Comparison of ENCODE assay signal across 8 cellular contexts in the genomic region with DNA sequence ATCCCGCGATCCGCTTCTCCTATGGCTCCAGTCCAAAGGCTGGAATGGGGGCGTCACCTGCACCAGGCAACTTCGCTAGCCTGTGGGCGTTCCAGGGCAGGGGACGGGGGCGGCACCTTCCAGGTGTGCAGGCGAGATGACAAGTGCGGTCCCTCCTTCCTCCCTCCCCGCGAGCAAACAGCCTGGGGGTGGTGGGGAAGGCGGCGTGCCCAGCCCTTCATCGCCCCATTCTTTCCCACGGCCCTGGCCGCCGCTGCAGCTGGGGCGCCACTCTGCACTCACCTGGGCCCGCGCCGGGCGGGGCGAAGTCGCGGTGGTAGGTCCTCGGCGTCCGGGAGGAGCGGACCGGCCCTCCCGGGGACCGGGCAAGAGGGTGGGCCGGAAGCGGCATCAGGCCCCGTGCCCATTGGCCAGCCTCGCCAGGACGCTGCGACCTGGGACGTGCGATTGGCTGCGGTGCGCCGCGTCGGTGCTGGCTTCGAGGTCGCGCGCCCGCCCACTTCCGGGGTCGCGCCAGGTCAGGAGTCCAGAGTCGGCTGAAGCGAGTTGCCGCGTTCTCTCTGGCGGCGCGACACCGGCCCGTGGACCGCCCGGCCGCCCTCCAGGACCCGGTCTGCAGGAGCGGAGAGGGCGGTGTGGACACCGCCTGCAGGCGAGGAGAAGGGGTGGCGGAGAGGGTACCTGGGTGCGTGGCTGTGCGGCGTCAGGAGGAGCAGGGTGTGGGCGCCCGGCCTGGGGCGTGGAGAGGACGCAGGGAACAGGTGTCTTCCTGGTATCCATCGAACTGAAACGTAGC. TPM values are rescaled to one million over a fixed set of nuclear protein-coding genes. Genes with fewer than 3 reads are reported as not detected.
DNase-seq lines count a peak whose midpoint lies in the region; ATAC-seq and TF ChIP-seq lines count a peak whose summit lies in the region.

A gene with protein sequence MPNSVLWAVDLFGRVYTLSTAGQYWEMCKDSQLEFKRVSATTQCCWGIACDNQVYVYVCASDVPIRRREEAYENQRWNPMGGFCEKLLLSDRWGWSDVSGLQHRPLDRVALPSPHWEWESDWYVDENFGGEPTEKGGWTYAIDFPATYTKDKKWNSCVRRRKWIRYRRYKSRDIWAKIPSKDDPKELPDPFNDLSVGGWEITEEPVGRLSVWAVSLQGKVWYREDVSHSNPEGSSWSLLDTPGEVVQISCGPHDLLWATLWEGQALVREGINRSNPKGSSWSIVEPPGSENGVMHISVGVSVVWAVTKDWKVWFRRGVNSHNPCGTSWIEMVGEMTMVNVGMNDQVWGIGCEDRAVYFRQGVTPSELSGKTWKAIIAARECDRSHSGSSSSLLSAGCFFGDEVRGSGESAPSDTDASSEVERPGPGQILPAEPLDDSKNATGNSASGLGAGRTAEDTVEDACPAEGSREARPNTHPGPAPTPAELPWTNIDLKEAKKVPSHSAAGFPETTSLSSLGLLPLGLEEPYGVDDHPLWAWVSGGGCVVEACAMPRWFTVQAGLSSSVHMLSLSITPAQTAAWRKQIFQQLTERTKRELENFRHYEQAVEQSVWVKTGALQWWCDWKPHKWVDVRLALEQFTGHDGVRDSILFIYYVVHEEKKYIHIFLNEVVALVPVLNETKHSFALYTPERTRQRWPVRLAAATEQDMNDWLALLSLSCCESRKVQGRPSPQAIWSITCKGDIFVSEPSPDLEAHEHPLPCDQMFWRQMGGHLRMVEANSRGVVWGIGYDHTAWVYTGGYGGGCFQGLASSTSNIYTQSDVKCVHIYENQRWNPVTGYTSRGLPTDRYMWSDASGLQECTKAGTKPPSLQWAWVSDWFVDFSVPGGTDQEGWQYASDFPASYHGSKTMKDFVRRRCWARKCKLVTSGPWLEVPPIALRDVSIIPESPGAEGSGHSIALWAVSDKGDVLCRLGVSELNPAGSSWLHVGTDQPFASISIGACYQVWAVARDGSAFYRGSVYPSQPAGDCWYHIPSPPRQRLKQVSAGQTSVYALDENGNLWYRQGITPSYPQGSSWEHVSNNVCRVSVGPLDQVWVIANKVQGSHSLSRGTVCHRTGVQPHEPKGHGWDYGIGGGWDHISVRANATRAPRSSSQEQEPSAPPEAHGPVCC (minus strand): TSS at position 389 of the 796 bp plus-strand sequence. CDS start 6,086 bp downstream, outside the sequence.

- DNase-seq in AG08396 (ENCODE audit: low spot score) (peak; percentile 100), NCI-H226 (peak; percentile 92), activated B cell treated with CpG ODN at 0.5 μM for 24 hours (peak; percentile 85), caudate nucleus (lab: John Stamatoyannopoulos, UW) (peak; percentile 50 to 97 (median 92)), iris pigment epithelial cell (ENCODE audit: low read depth) (peak; percentile 90)
- DNase-seq in stimulated activated CD4-positive, alpha-beta T cell treated with anti-CD3 and anti-CD28 coated beads, Interleukin-12 subunit alpha, Interleukin-12 subunit beta, amount 100 ng/mL, for 4 hours: peak; percentile 83

- TF ChIP-seq CTCF in activated B cell treated with CpG ODN at 0.5 μM for 24 hours (IDR thresholded peaks at IDR 0.05): no peak

- CTCF ChIA-PET in activated B cell treated with CpG ODN at 0.5 μM for 24 hours (lab: Charles Lee): no interaction called here

- POLR2A ChIA-PET in activated B cell treated with CpG ODN at 0.5 μM for 24 hours (lab: Charles Lee): interaction anchor here (1.2 to 1.6 kb wide), 2 partner anchors 30 to 50 kb away, joined by 3 to 7 read pairs; no protein-coding TSS in a partner anchor

- H3K4me1 Mint-ChIP-seq in activated B cell treated with CpG ODN at 0.5 μM for 24 hours: peaks cover 39% of the 10 kb centered on the region

- H3K9me3 Mint-ChIP-seq in activated B cell treated with CpG ODN at 0.5 μM for 24 hours: no peaks in the 10 kb centered on the region

- intact Hi-C loops in activated B cell treated with CpG ODN at 0.5 μM for 24 hours (cut with micrococcal nuclease): loop anchor here (1.0 to 5.0 kb wide), 9 partner anchors 15 to 1930 kb away; a partner anchor contains a TSS

- ATAC-seq in GM19023 (IDR thresholded peaks at IDR 0.05; ENCODE audit: unreplicated experiment) (peak; percentile 98), HG03196 (IDR thresholded peaks at IDR 0.05; ENCODE audit: unreplicated experiment) (peak; percentile 99), activated B cell treated with CpG ODN at 0.5 μM for 24 hours (ENCODE audit: low read depth) (peak; percentile 96)

- peak within 1 kb of the TSS; percentile 58 for H3K27ac ChIP-seq in caudate nucleus (ENCODE audit: low read depth, low read length)

- peak within 1 kb of the TSS; percentile 80 for H3K27ac Mint-ChIP-seq in activated B cell treated with CpG ODN at 0.5 μM for 24 hours

- H3K36me3 Mint-ChIP-seq in activated B cell treated with CpG ODN at 0.5 μM for 24 hours (ENCODE audit: low read depth): peaks cover 29% of the 10 kb centered on the region

- no peaks in the 10 kb centered on the region for H3K27me3 Mint-ChIP-seq in activated B cell treated with CpG ODN at 0.5 μM for 24 hours

- peak within 1 kb of the TSS; percentile 94 for H3K4me3 Mint-ChIP-seq in activated B cell treated with CpG ODN at 0.5 μM for 24 hours

RNA-seq across cellular contexts. Expression of the gene that starts here (rescaled TPM):
- total RNA-seq in activated B cell treated with CpG ODN at 0.5 μM for 24 hours: 24.6 and 34.5 TPM in 2 replicates

Comparison
In these comparisons a context has a peak if more than half of its experiments do, and no peak if none do; other contexts are left out.
1. Peak in every context shown above with its lines: DNase-seq, ATAC-seq and H3K27ac ChIP-seq.